ENCODE assay signal across 20 cellular contexts in the genomic region with DNA sequence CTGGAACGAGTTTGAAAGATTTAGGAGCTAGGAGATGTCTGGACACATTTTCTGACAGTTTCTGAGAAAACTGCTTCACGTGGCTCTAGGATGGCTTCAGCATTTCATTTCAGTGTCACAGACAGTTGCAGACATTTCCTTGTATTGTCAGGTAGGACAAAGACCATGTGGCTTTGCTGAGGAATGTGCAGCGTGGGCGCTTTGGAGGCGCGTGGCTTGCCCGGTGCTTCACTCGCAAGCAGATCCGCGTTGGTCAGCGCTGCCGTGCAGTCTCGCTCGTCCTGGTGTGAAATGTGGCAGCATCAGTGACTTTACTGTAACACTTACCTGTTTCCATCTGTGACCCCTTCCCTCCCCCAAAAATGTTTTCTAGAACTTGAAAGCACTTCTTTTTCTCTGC.
DNase-seq lines count a peak whose midpoint lies in the region; ATAC-seq, FAIRE-seq and TF ChIP-seq lines count a peak whose summit lies in the region.
"Had no signal": no experiment of that assay in that cellular context is flagged by ENCODE, and none has a peak within 500 bp of the region (broad histone marks: within the 10 kb centered on the region; RNA-seq: fewer than 3 reads in every experiment).

No MANE protein-coding gene starts in this region.

- 95% methylated on average over 14 of the region's 14 CpGs for WGBS in smooth muscle cell (ENCODE audit: low lambda C conversion rate)

- no peaks in the 10 kb centered on the region for H3K4me1 ChIP-seq in smooth muscle cell (ENCODE audit: low read depth)

- H4K20me1 ChIP-seq in smooth muscle cell (ENCODE audit: low read depth) = no peaks in the 10 kb centered on the region

- H3K36me3 Mint-ChIP-seq in progenitor cell of endocrine pancreas (ENCODE audit: insufficient read depth) = peaks cover 22% of the 10 kb centered on the region
- H3K36me3 Mint-ChIP-seq: CD14-positive monocyte; CD8-positive, alpha-beta T cell had no signal

- no peaks in the 10 kb centered on the region for H3F3A ChIP-seq in smooth muscle cell (ENCODE audit: low read depth)

- TF ChIP-seq CTCF in bronchial epithelial cell (IDR thresholded peaks at IDR 0.05; ENCODE audit: insufficient read depth, low read length, severe bottlenecking) = no peak
- TF ChIP-seq CTCF in progenitor cell of endocrine pancreas (IDR thresholded peaks at IDR 0.05; ENCODE audit: unreplicated experiment) = no peak
- TF ChIP-seq CTCF in smooth muscle cell (IDR thresholded peaks at IDR 0.05; ENCODE audit: borderline replicate concordance, insufficient read depth, poor library complexity, severe bottlenecking) = no peak

- no peak overlapping the region for H3K4me3 ChIP-seq in bronchial epithelial cell (ENCODE audit: low read depth, low read length)
- H3K4me3 ChIP-seq in smooth muscle cell = no peak overlapping the region

- H3K27ac Mint-ChIP-seq in progenitor cell of endocrine pancreas = peak overlapping the region; percentile 46
- H3K27ac Mint-ChIP-seq: CD14-positive monocyte; CD8-positive, alpha-beta T cell had no signal

- no peaks in the 10 kb centered on the region for H3K27me3 Mint-ChIP-seq in progenitor cell of endocrine pancreas

- no peaks in the 10 kb centered on the region for H3K9me3 ChIP-seq in smooth muscle cell (replicated peaks; ENCODE audit: low read depth)

- no peak overlapping the region for H3K27ac ChIP-seq in smooth muscle cell (ENCODE audit: low read depth)
- H3K27ac ChIP-seq: 22Rv1 had no signal

- H3K4me2 ChIP-seq in smooth muscle cell = no peak overlapping the region

- H3K36me3 ChIP-seq in bronchial epithelial cell (ENCODE audit: control insufficient read depth, insufficient read depth, low read length) (no peaks in the 10 kb centered on the region), smooth muscle cell (ENCODE audit: low read depth) (no peaks in the 10 kb centered on the region)

- no peak overlapping the region for H3K9ac ChIP-seq in smooth muscle cell (ENCODE audit: low read depth)

- peak; percentile 21 for DNase-seq in ELF-1 (ENCODE audit: low read depth, low spot score)
- DNase-seq in bronchial epithelial cell (ENCODE audit: low read depth) = no peak
- peak; percentile 17 for DNase-seq in kidney tubule cell (ENCODE audit: low spot score)
- no peak for DNase-seq in progenitor cell of endocrine pancreas (ENCODE audit: low spot score, unreplicated experiment)
- no peak for DNase-seq in NCI-H2029 treated with DMSO at 0.1 percent for 48 hours (lab: John Stamatoyannopoulos, UW)
- DNase-seq in smooth muscle cell (lab: John Stamatoyannopoulos, UW; ENCODE audit: unreplicated experiment) = no peak
- no peak for DNase-seq in iPS-NIHi7 (ENCODE audit: extremely low spot score)
- DNase-seq: CD8-positive, alpha-beta T cell; COR-L47; DMS153; DMS79 treated with DMSO at 0.1 percent for 48 hours; EL; GDM1; IMR-90 had no signal

- no peak overlapping the region for H2AFZ ChIP-seq in smooth muscle cell (ENCODE audit: low read depth)

- ATAC-seq in HG03439 (IDR thresholded peaks at IDR 0.05; ENCODE audit: unreplicated experiment) = no peak
- ATAC-seq: CD8-positive, alpha-beta T cell had no signal

- no peaks in the 10 kb centered on the region for H3K27me3 ChIP-seq in bronchial epithelial cell (ENCODE audit: control insufficient read depth, insufficient read depth, low read length)
- H3K27me3 ChIP-seq in smooth muscle cell (ENCODE audit: low read depth) = no peaks in the 10 kb centered on the region

- peaks cover 6% of the 10 kb centered on the region for H3K4me1 Mint-ChIP-seq in progenitor cell of endocrine pancreas (ENCODE audit: low read depth)
- H3K4me1 Mint-ChIP-seq: CD14-positive monocyte had no signal

- FAIRE-seq in bronchial epithelial cell (lab: Jason Lieb, UNC) = peak; percentile 23
- FAIRE-seq: D721Med, GM12892, H54 had no signal

- H3K79me2 ChIP-seq in smooth muscle cell (ENCODE audit: low read depth) = no peaks in the 10 kb centered on the region

- H3K9me3 Mint-ChIP-seq in progenitor cell of endocrine pancreas (ENCODE audit: low read depth) = no peaks in the 10 kb centered on the region
- H3K9me3 Mint-ChIP-seq: CD8-positive, alpha-beta T cell had no signal

- H3K4me3 Mint-ChIP-seq in progenitor cell of endocrine pancreas (ENCODE audit: low read depth) = no peak overlapping the region
- H3K4me3 Mint-ChIP-seq: CD14-positive monocyte; CD8-positive, alpha-beta T cell had no signal

Comparison
In these comparisons a context has a peak if more than half of its experiments do, and no peak if none do; other contexts are left out.
1. DNase-seq: peak in ELF-1 (single experiment) and kidney tubule cell (single experiment); none in bronchial epithelial cell (single experiment), progenitor cell of endocrine pancreas (single experiment), NCI-H2029 treated with DMSO at 0.1 percent for 48 hours (single experiment), smooth muscle cell (single experiment) and iPS-NIHi7 (single experiment).